In the genomic region with DNA sequence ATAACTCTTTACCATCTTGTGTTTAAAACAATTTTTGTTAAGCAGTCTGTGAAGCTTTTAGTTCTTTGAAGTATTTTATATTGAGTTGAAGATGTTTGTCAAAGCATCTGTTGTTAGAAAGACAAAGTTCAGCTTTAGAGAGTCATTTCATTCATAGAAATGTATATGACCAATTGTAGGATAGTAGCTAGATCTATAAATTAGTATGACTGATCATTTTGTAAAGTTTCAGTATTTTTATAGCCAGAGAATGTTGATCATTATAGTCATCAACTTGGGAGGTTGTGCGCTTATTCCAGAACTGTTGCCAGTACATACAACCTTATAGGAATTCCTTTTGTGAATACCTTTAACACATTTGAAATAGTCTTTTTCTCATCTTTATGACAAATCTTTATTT, we compare ENCODE assay signal across 1 cellular context.
TF ChIP-seq lines count a peak whose summit lies in the region.

No MANE protein-coding gene starts in this region.

TF ChIP-seq in K562, 482 proteins besides CTCF, POLR2A, EP300 and RAD21 (continued from another document):
- TF ChIP-seq ZNF518B (CRISPR knock-in tag; IDR thresholded peaks at IDR 0.05) = no peak
- TF ChIP-seq TFAP4 (CRISPR knock-in tag; IDR thresholded peaks at IDR 0.05; ENCODE audit: borderline replicate concordance) = no peak
- no peak for TF ChIP-seq OTX1 (CRISPR knock-in tag; IDR thresholded peaks at IDR 0.05)
- TF ChIP-seq TAF15 (IDR thresholded peaks at IDR 0.05; ENCODE audit: low read depth, low read length) = no peak
- TF ChIP-seq FOXA1 (IDR thresholded peaks at IDR 0.05; ENCODE audit: borderline replicate concordance) = no peak
- no peak for TF ChIP-seq ZNF655 (CRISPR knock-in tag; IDR thresholded peaks at IDR 0.05)
- no peak for TF ChIP-seq NEUROD1 (IDR thresholded peaks at IDR 0.05; ENCODE audit: borderline replicate concordance, low read depth, low read length, partially characterized antibody)
- TF ChIP-seq YBX1 (IDR thresholded peaks at IDR 0.05) = no peak
- TF ChIP-seq ZNF696 (CRISPR knock-in tag; conservative IDR thresholded peaks at IDR 0.05) = no peak
- TF ChIP-seq KHSRP (IDR thresholded peaks at IDR 0.05) = no peak
